Comparison of ENCODE assay signal across 1 cellular context in genomic region chr1:160131803-160132565, GRCh38.
TF ChIP-seq lines count a peak whose summit lies in the region.

No MANE protein-coding gene starts in this region.

TF ChIP-seq in HepG2, 621 proteins besides CTCF, POLR2A, EP300 and RAD21:
- TF ChIP-seq ZNF546 (CRISPR knock-in tag; conservative IDR thresholded peaks at IDR 0.05) (no peak), GPBP1L1 (CRISPR knock-in tag; IDR thresholded peaks at IDR 0.05) (no peak), FOXK2 (IDR thresholded peaks at IDR 0.05) (no peak), POLR2AphosphoS2 (IDR thresholded peaks at IDR 0.05; ENCODE audit: low read depth, low read length) (no peak), ISL2 (CRISPR knock-in tag; IDR thresholded peaks at IDR 0.05) (no peak), CENPX (CRISPR knock-in tag; IDR thresholded peaks at IDR 0.05) (no peak), MAFK (conservative IDR thresholded peaks at IDR 0.05 in 1 of 2, IDR thresholded peaks at IDR 0.05 in 1 of 2; ENCODE audit: low read length in 2 of 2) (no peak), ZBTB25 (CRISPR knock-in tag; IDR thresholded peaks at IDR 0.05) (no peak), MTA3 (CRISPR knock-in tag; IDR thresholded peaks at IDR 0.05) (no peak), PITX1 (CRISPR knock-in tag; IDR thresholded peaks at IDR 0.05) (no peak), EED (CRISPR knock-in tag; IDR thresholded peaks at IDR 0.05) (no peak), TFE3 (CRISPR knock-in tag; IDR thresholded peaks at IDR 0.05) (no peak), THAP11 (CRISPR knock-in tag; IDR thresholded peaks at IDR 0.05) (no peak), LCORL (IDR thresholded peaks at IDR 0.05) (no peak), LCORL (CRISPR knock-in tag; IDR thresholded peaks at IDR 0.05) (no peak), ZNF512B (CRISPR knock-in tag; IDR thresholded peaks at IDR 0.05; ENCODE audit: borderline replicate concordance) (no peak)
